Comparison of ENCODE assay signal across 8 cellular contexts in the genomic region with DNA sequence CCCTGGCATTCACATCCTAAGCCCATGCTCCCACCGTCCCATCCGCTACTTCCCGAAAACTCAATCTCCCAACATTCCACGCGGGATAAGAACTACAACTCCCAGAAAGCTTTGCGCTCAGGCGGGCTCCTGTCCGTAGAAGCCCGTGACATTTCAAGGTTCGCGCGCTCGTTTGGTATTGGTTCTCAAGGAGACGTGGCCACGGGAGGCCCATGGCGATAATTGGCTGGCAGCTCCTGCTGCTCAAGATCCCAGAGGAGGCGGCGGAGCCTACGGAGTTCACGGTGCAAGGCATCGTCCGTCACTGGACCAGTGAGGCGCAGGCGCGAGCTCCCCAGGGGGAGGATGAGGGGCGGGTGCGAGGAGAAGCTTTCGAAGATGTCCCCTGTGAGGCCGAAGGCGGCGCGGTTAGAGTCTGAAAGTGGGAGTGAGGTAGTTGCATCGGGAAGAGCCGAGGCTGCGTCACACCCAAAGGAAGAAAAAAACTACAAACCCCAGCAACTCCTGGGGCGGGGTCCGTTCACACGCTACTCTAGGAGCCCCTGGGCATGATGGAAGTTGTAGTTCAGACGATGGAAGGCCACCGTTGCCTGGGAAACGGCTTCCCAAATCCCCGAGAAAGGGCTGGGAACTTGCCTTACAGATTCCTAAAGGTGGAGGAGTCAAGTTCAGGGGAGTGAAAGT. TPM values are rescaled to one million over a fixed set of nuclear protein-coding genes. Genes with fewer than 3 reads are reported as not detected.
DNase-seq lines count a peak whose midpoint lies in the region; ATAC-seq and TF ChIP-seq lines count a peak whose summit lies in the region.

No MANE protein-coding gene starts in this region.

- POLR2A ChIA-PET in activated CD4-positive, alpha-beta T cell treated with anti-CD3 and anti-CD28 coated beads for 36 hours (lab: Charles Lee) = interaction anchor here (0.6 kb wide), 1 partner anchor 775 kb away, joined by 3 read pairs; no protein-coding TSS in a partner anchor

- peaks cover 6% of the 10 kb centered on the region for H3K9me3 Mint-ChIP-seq in activated CD4-positive, alpha-beta T cell treated with anti-CD3 and anti-CD28 coated beads for 36 hours (ENCODE audit: low read depth)

- TF ChIP-seq CTCF in left lung (IDR thresholded peaks at IDR 0.05) = no peak

- CTCF ChIA-PET in activated CD4-positive, alpha-beta T cell treated with anti-CD3 and anti-CD28 coated beads for 36 hours (lab: Charles Lee) = interaction anchor here (0.5 to 1.5 kb wide), 3 partner anchors 19 to 995 kb away, joined by 3 to 12 read pairs (median 3); partner anchors contain the start of gene RASIP1

- peaks cover 7 to 44% of the 10 kb centered on the region in 2 donors for H3K4me1 ChIP-seq in left lung

- H3K27me3 ChIP-seq in left lung = no peaks in the 10 kb centered on the region

- H3K4me3 Mint-ChIP-seq in activated CD4-positive, alpha-beta T cell treated with anti-CD3 and anti-CD28 coated beads for 36 hours = peak overlapping the region; percentile 80

- H3K36me3 Mint-ChIP-seq in activated CD4-positive, alpha-beta T cell treated with anti-CD3 and anti-CD28 coated beads for 36 hours (ENCODE audit: low read depth) = peaks cover 7% of the 10 kb centered on the region

- ATAC-seq in HG03432 (IDR thresholded peaks at IDR 0.05; ENCODE audit: unreplicated experiment) (peak; percentile 82), left lung (peak; percentile 94)
- ATAC-seq in activated CD4-positive, alpha-beta T cell treated with anti-CD3 and anti-CD28 coated beads for 36 hours = peak; percentile 96

- peak overlapping the region; percentile 41 for H3K4me3 ChIP-seq in left lung

- H3K27ac ChIP-seq in cingulate gyrus (ENCODE audit: low read depth, low read length) = peak overlapping the region; percentile 99
- peak overlapping the region; percentile 75 for H3K27ac ChIP-seq in left lung

- intact Hi-C loops in activated CD4-positive, alpha-beta T cell treated with anti-CD3 and anti-CD28 coated beads for 36 hours (cut with DNase I, micrococcal nuclease) = loop anchor here (1.0 to 5.0 kb wide), 8 partner anchors 18 to 922 kb away; partner anchors contain the start of genes GRWD1 (in 1 of the 2), NUCB1 (in 1 of the 2), RPL18 (in 1 of the 2) and RRAS (in 1 of the 2)
- intact Hi-C loops in left lung (cut with DNase I) = no loop called here

- H3K9me3 ChIP-seq in left lung = peaks cover 0 to 10% of the 10 kb centered on the region in 2 donors

- H3K4me1 Mint-ChIP-seq in activated CD4-positive, alpha-beta T cell treated with anti-CD3 and anti-CD28 coated beads for 36 hours = peaks cover 14% of the 10 kb centered on the region

- peak; percentile 62 for TF ChIP-seq POLR2A in GM19099 (IDR thresholded peaks at IDR 0.05; ENCODE audit: extremely low read depth, insufficient read length, low read depth)

- no peaks in the 10 kb centered on the region for H3K36me3 ChIP-seq in left lung

- H3K27ac Mint-ChIP-seq in activated CD4-positive, alpha-beta T cell treated with anti-CD3 and anti-CD28 coated beads for 36 hours = peak overlapping the region; percentile 97

- no peaks in the 10 kb centered on the region for H3K27me3 Mint-ChIP-seq in activated CD4-positive, alpha-beta T cell treated with anti-CD3 and anti-CD28 coated beads for 36 hours

- peak; percentile 97 for DNase-seq in AG20443 (ENCODE audit: low spot score)
- peak; percentile 97 for DNase-seq in NCI-H510A (lab: John Stamatoyannopoulos, UW)
- DNase-seq in activated CD4-positive, alpha-beta T cell treated with anti-CD3 and anti-CD28 coated beads for 36 hours = peak; percentile 97
- DNase-seq in left lung = peak; percentile 93 to 99
- DNase-seq in stimulated activated CD4-positive, alpha-beta T cell treated with anti-CD3 and anti-CD28 coated beads, Interleukin-2, amount 100 ng/mL, for 48 hours = peak; percentile 82 to 86

RNA-seq across cellular contexts. Expression of gene MAMSTR, which starts 1.2 kb away (rescaled TPM):
- under 1 TPM; 0.69 to 0.70 TPM for total RNA-seq in activated CD4-positive, alpha-beta T cell treated with anti-CD3 and anti-CD28 coated beads for 36 hours
- total RNA-seq in left lung = 1 to 10 TPM; 1.3 to 1.5 TPM

RNA-seq across cellular contexts. Expression of gene RASIP1, which starts 19.7 kb away (rescaled TPM):
- total RNA-seq in activated CD4-positive, alpha-beta T cell treated with anti-CD3 and anti-CD28 coated beads for 36 hours = under 1 TPM; 0.67 to 0.73 TPM
- 10 to 100 TPM; 15.0 to 25.4 TPM for total RNA-seq in left lung

RNA-seq across cellular contexts. Expression of gene FUT2, which starts 25.0 kb away (rescaled TPM):
- total RNA-seq in activated CD4-positive, alpha-beta T cell treated with anti-CD3 and anti-CD28 coated beads for 36 hours = not detected
- total RNA-seq in left lung = 1 to 10 TPM; 1.1 to 2.7 TPM

RNA-seq across cellular contexts. Expression of gene IZUMO1, which starts 26.0 kb away (rescaled TPM):
- total RNA-seq in activated CD4-positive, alpha-beta T cell treated with anti-CD3 and anti-CD28 coated beads for 36 hours = not detected
- total RNA-seq in left lung = 1 to 10 TPM in 1 of 2 donors, under 1 TPM in 1; 0.96 to 1.5 TPM

RNA-seq across cellular contexts. Expression of gene FUT1, which starts 31.7 kb away (rescaled TPM):
- under 1 TPM; 0.23 to 0.32 TPM for total RNA-seq in activated CD4-positive, alpha-beta T cell treated with anti-CD3 and anti-CD28 coated beads for 36 hours
- total RNA-seq in left lung = 1 to 10 TPM; 6.0 to 8.7 TPM

Comparison
In these comparisons a context has a peak if more than half of its experiments do, and no peak if none do; other contexts are left out.
1. Peak in every context shown above with its lines: DNase-seq, ATAC-seq, H3K4me3 ChIP-seq and H3K27ac ChIP-seq.
2. RNA of gene RASIP1, which starts 19.7 kb away (total RNA-seq): 15.0 to 25.4 TPM in left lung; 0.67 to 0.73 TPM in activated CD4-positive, alpha-beta T cell treated with anti-CD3 and anti-CD28 coated beads for 36 hours; every median in the first group is over 4 times any median in the second.
3. intact Hi-C loops: an anchor here in activated CD4-positive, alpha-beta T cell treated with anti-CD3 and anti-CD28 coated beads for 36 hours (1.0 to 5.0 kb wide); none called in left lung.